ENCODE assay signal across 12 cellular contexts in the genomic region with DNA sequence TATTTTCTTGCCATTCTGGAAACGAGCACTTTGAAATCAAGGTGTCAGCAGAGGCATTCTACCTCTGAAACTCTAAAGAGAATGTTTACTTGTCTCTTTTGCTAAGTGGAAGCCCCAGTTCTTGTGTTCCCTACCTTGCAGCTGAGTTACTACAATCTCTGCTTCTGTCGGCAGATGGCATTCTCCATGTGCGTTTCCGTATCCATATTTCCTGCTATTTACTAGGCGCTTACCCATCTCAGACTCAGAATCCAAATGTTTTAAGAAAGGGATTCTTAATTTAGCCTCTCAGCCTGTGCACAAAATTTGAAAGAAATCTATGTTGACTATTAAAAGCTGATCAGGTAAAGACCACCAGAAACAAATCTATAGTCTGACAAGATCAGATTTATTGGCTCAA.
DNase-seq lines count a peak whose midpoint lies in the region; ATAC-seq and FAIRE-seq lines count a peak whose summit lies in the region.
"Had no signal": no experiment of that assay in that cellular context is flagged by ENCODE, and none has a peak within 500 bp of the region (broad histone marks: within the 10 kb centered on the region; RNA-seq: fewer than 3 reads in every experiment).

No MANE protein-coding gene starts in this region.

- DNase-seq in ACHN, result peak; percentile 13
- DNase-seq in GM23248, result peak; percentile 26
- peak; percentile 2 for DNase-seq in astrocyte of the hippocampus (ENCODE audit: low read depth, low spot score)
- peak; percentile 14 for DNase-seq in kidney glomerular epithelial cell (lab: John Stamatoyannopoulos, UW)
- DNase-seq in activated naive CD4-positive, alpha-beta T cell treated with anti-CD3 and anti-CD28 coated beads, Interleukin-2, amount 10 ng/mL, durations not matched to agents 7 days and 5 days, result no peak
- DNase-seq in DMS153 treated with DMSO at 0.1 percent for 48 hours (lab: John Stamatoyannopoulos, UW; ENCODE audit: unreplicated experiment), result no peak
- DNase-seq in frontal cortex (ENCODE audit: low spot score in 2 of 2), result no peak
- DNase-seq: body of pancreas, DMS79 treated with DMSO at 0.1 percent for 48 hours had no signal

- no peaks in the 10 kb centered on the region for H3K27me3 ChIP-seq in GM23248 (replicated peaks; ENCODE audit: insufficient read depth)
- H3K27me3 ChIP-seq: body of pancreas had no signal

- CTCF ChIA-PET in activated naive CD4-positive, alpha-beta T cell treated with anti-CD3 and anti-CD28 coated beads, Interleukin-2, amount 10 ng/mL, durations not matched to agents 7 days and 5 days (lab: Charles Lee), result no interaction called here

- H3K27me3 Mint-ChIP-seq in activated naive CD4-positive, alpha-beta T cell treated with anti-CD3 and anti-CD28 coated beads, Interleukin-2, amount 10 ng/mL, durations not matched to agents 7 days and 5 days, result no peaks in the 10 kb centered on the region
- H3K27me3 Mint-ChIP-seq: natural killer cell treated with Interleukin-12 subunit alpha and Interleukin-12 subunit beta and Interleukin-15 and Interleukin-18, amount 100 ng/mL, for 72 hours had no signal

- no peak overlapping the region for H3K27ac ChIP-seq in GM23248
- H3K27ac ChIP-seq: body of pancreas, KMS-11 had no signal

- H3K9me3 ChIP-seq in GM23248 (ENCODE audit: low read depth), result no peaks in the 10 kb centered on the region
- H3K9me3 ChIP-seq: body of pancreas had no signal

- no peak overlapping the region for H3K9ac ChIP-seq in GM23248
- H3K9ac ChIP-seq: KMS-11 had no signal

- no peaks in the 10 kb centered on the region for H3K36me3 ChIP-seq in GM23248 (ENCODE audit: low read depth)

- H3K4me1 Mint-ChIP-seq in activated naive CD4-positive, alpha-beta T cell treated with anti-CD3 and anti-CD28 coated beads, Interleukin-2, amount 10 ng/mL, durations not matched to agents 7 days and 5 days, result no peaks in the 10 kb centered on the region

- H3K27ac Mint-ChIP-seq in activated naive CD4-positive, alpha-beta T cell treated with anti-CD3 and anti-CD28 coated beads, Interleukin-2, amount 10 ng/mL, durations not matched to agents 7 days and 5 days, result no peak overlapping the region
- H3K27ac Mint-ChIP-seq: natural killer cell treated with Interleukin-12 subunit alpha and Interleukin-12 subunit beta and Interleukin-15 and Interleukin-18, amount 100 ng/mL, for 72 hours had no signal

- no peak overlapping the region for H3K4me2 ChIP-seq in GM23248 (ENCODE audit: unreplicated experiment)
- H3K4me2 ChIP-seq: KMS-11 had no signal

- H3K36me3 Mint-ChIP-seq in activated naive CD4-positive, alpha-beta T cell treated with anti-CD3 and anti-CD28 coated beads, Interleukin-2, amount 10 ng/mL, durations not matched to agents 7 days and 5 days, result no peaks in the 10 kb centered on the region
- H3K36me3 Mint-ChIP-seq: natural killer cell treated with Interleukin-12 subunit alpha and Interleukin-12 subunit beta and Interleukin-15 and Interleukin-18, amount 100 ng/mL, for 72 hours had no signal

- no peak overlapping the region for H2AFZ ChIP-seq in GM23248

- H3K79me2 ChIP-seq in GM23248 (ENCODE audit: insufficient read depth), result no peaks in the 10 kb centered on the region

- no peaks in the 10 kb centered on the region for H3K9me2 ChIP-seq in GM23248 (ENCODE audit: insufficient read depth)

- no peaks in the 10 kb centered on the region for H3K9me3 Mint-ChIP-seq in activated naive CD4-positive, alpha-beta T cell treated with anti-CD3 and anti-CD28 coated beads, Interleukin-2, amount 10 ng/mL, durations not matched to agents 7 days and 5 days

- H4K20me1 ChIP-seq in GM23248 (ENCODE audit: insufficient read depth), result no peaks in the 10 kb centered on the region

- no peak for FAIRE-seq in frontal cortex (lab: Jason Lieb, UNC)

- H3F3A ChIP-seq in GM23248 (ENCODE audit: insufficient read depth), result no peaks in the 10 kb centered on the region

- 37 to 38% methylated on average over 5 of the region's 5 CpGs for WGBS in GM23248 (ENCODE audit: low coverage in 1 of 2, low lambda C conversion rate in 2 of 2, missing lambda C conversion rate in 2 of 2), 2 experiments

- H3K4me1 ChIP-seq in GM23248 (ENCODE audit: insufficient read depth), result no peaks in the 10 kb centered on the region
- H3K4me1 ChIP-seq: body of pancreas had no signal

- in situ Hi-C loops in ACHN (cut with HindIII; ENCODE audit: low pct_ligation_motif_present, low pct_unique_long_range_greater_than_20kb, low sequenced_read_pairs), result no loop called here
- in situ Hi-C loops in GM23248 (cut with MboI), result no loop called here

- H3K4me3 ChIP-seq in GM23248, result no peak overlapping the region
- H3K4me3 ChIP-seq: body of pancreas had no signal

- no peak for ATAC-seq in HG02571 (IDR thresholded peaks at IDR 0.05; ENCODE audit: unreplicated experiment)
- ATAC-seq: body of pancreas; natural killer cell treated with Interleukin-12 subunit alpha and Interleukin-12 subunit beta and Interleukin-15 and Interleukin-18, amount 100 ng/mL, for 72 hours had no signal

- H3K4me3 Mint-ChIP-seq in activated naive CD4-positive, alpha-beta T cell treated with anti-CD3 and anti-CD28 coated beads, Interleukin-2, amount 10 ng/mL, durations not matched to agents 7 days and 5 days, result no peak overlapping the region
- H3K4me3 Mint-ChIP-seq: natural killer cell treated with Interleukin-12 subunit alpha and Interleukin-12 subunit beta and Interleukin-15 and Interleukin-18, amount 100 ng/mL, for 72 hours had no signal

Comparison
In these comparisons a context has a peak if more than half of its experiments do, and no peak if none do; other contexts are left out.
1. DNase-seq: peak in ACHN (single experiment), GM23248 (single experiment), astrocyte of the hippocampus (single experiment) and kidney glomerular epithelial cell (single experiment); none in activated naive CD4-positive, alpha-beta T cell treated with anti-CD3 and anti-CD28 coated beads, Interleukin-2, amount 10 ng/mL, durations not matched to agents 7 days and 5 days (single experiment), DMS153 treated with DMSO at 0.1 percent for 48 hours (single experiment) and frontal cortex (0 of 2).